8 cellular contexts compared by ENCODE assay signal in genomic region chr2:203965190-203965589, GRCh38. TPM values are rescaled to one million over a fixed set of nuclear protein-coding genes. Genes with fewer than 3 reads are reported as not detected.
"Had no signal": no experiment of that assay in that cellular context is flagged by ENCODE, and none has a peak within 500 bp of the region (broad histone marks: within the 10 kb centered on the region; RNA-seq: fewer than 3 reads in every experiment).

No MANE protein-coding gene starts in this region.

RNA-seq across cellular contexts. Expression of gene ICOS, which starts 28.6 kb away (rescaled TPM):
- total RNA-seq: astrocyte, bronchial epithelial cell, cardiac septum, cerebellum, dermis blood vessel endothelial cell, fibroblast of lung, fibroblast of villous mesenchyme, glomerular endothelial cell had no signal
- polyA plus RNA-seq: fibroblast of lung had no signal
